ENCODE assay signal across 25 cellular contexts in the genomic region with DNA sequence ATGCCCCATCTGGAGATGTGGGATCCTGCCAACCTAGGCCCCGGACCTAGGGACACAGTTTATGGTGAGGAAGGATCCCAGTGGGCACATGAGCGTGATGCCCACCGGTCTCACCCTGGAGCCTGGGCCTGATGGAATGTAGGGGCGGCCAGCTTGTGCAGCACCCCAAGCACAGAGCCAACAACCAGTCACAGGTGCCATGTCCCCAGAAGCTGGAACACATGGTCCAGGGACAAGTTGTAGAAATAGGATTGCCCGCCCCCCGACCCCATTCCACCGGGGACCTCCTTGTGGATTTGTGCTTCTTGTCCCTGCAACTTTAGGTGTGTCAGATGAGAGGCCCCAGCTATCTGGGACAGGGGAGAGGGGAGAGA. TPM values are rescaled to one million over a fixed set of nuclear protein-coding genes. Genes with fewer than 3 reads are reported as not detected.
"Had no signal": no experiment of that assay in that cellular context is flagged by ENCODE, and none has a peak within 500 bp of the region (broad histone marks: within the 10 kb centered on the region; RNA-seq: fewer than 3 reads in every experiment).

No MANE protein-coding gene starts in this region.

- DNase-seq: activated B cell treated with CpG ODN at 0.5 μM for 24 hours; activated CD4-positive, alpha-beta memory T cell treated with anti-CD3 and anti-CD28 coated beads, Interleukin-2, amount 10 ng/mL, durations not matched to agents 7 days and 5 days; activated CD4-positive, alpha-beta T cell treated with anti-CD3 and anti-CD28 coated beads for 4 hours; activated CD8-positive, alpha-beta memory T cell treated with anti-CD3 and anti-CD28 coated beads, Interleukin-2, amount 10 ng/mL, durations not matched to agents 7 days and 5 days; activated naive CD4-positive, alpha-beta T cell treated with Interleukin-2 at 50 U/mL for 16 hours; aorta; colonic mucosa; heart left ventricle; kidney glomerular epithelial cell; left ventricle myocardium inferior; mammary epithelial cell; naive thymus-derived CD8-positive, alpha-beta T cell; nucleus accumbens; retina; stimulated activated CD4-positive, alpha-beta T cell treated with anti-CD3 and anti-CD28 coated beads, Interleukin-12 subunit alpha, Interleukin-12 subunit beta, amount 100 ng/mL, for 4 hours; stimulated activated CD4-positive, alpha-beta T cell treated with anti-CD3 and anti-CD28 coated beads, Interleukin-1b, Interleukin-23, amount 100 ng/mL, for 48 hours; stimulated activated CD8-positive, alpha-beta memory T cell treated with anti-CD3 and anti-CD28 coated beads, Interleukin-4, amount 100 ng/mL, for 48 hours; stimulated activated naive CD8-positive, alpha-beta T cell treated with anti-CD3 and anti-CD28 coated beads, Interleukin-15, Interleukin-2, amounts not matched to agents 100 U/mL and 50 U/mL, for 24 hours; T-cell; T-helper 9 cell had no signal

- H3K36me3 Mint-ChIP-seq: T-cell had no signal

- H3K4me3 ChIP-seq: colonic mucosa, heart left ventricle, left ventricle myocardium inferior, tibial nerve had no signal

- H3K27me3 ChIP-seq: tibial nerve had no signal

- H3K4me1 ChIP-seq: colonic mucosa had no signal

- ATAC-seq: activated CD8-positive, alpha-beta memory T cell treated with anti-CD3 and anti-CD28 coated beads, Interleukin-2, amount 10 ng/mL, durations not matched to agents 7 days and 5 days; heart left ventricle; naive thymus-derived CD8-positive, alpha-beta T cell; stimulated activated naive CD8-positive, alpha-beta T cell treated with anti-CD3 and anti-CD28 coated beads, Interleukin-15, Interleukin-2, amounts not matched to agents 100 U/mL and 50 U/mL, for 24 hours; T-cell had no signal

- H3K27ac Mint-ChIP-seq: activated B cell treated with CpG ODN at 0.5 μM for 24 hours; activated CD4-positive, alpha-beta memory T cell treated with anti-CD3 and anti-CD28 coated beads, Interleukin-2, amount 10 ng/mL, durations not matched to agents 7 days and 5 days; activated CD8-positive, alpha-beta memory T cell treated with anti-CD3 and anti-CD28 coated beads, Interleukin-2, amount 10 ng/mL, durations not matched to agents 7 days and 5 days; activated T-helper 2 cell treated with anti-CD3 and anti-CD28 coated beads, Interferon-gamma antibody, Interleukin-2, Interleukin-4, amounts not matched to agents 10 μg/mL and 5 μg/mL and 100 μg/mL, durations not matched to agents 14 hours and 24 hours and 36 hours; T-cell had no signal

- H3K27ac ChIP-seq: colonic mucosa had no signal

- H3K9me3 ChIP-seq: colonic mucosa, heart left ventricle, tibial nerve had no signal

- H3K9me3 Mint-ChIP-seq: central memory CD8-positive, alpha-beta T cell; T-cell had no signal

- H3K4me3 Mint-ChIP-seq: activated B cell treated with CpG ODN at 0.5 μM for 24 hours; activated CD4-positive, alpha-beta memory T cell treated with anti-CD3 and anti-CD28 coated beads, Interleukin-2, amount 10 ng/mL, durations not matched to agents 7 days and 5 days; activated CD8-positive, alpha-beta memory T cell treated with anti-CD3 and anti-CD28 coated beads, Interleukin-2, amount 10 ng/mL, durations not matched to agents 7 days and 5 days; central memory CD8-positive, alpha-beta T cell; T-cell had no signal

- H3K36me3 ChIP-seq: colonic mucosa, heart left ventricle, left ventricle myocardium inferior, tibial nerve had no signal

RNA-seq across cellular contexts. Expression of gene C9orf50, which starts 48.9 kb away (rescaled TPM):
- total RNA-seq: activated B cell treated with CpG ODN at 0.5 μM for 24 hours; activated CD4-positive, alpha-beta memory T cell treated with anti-CD3 and anti-CD28 coated beads, Interleukin-2, amount 10 ng/mL, durations not matched to agents 7 days and 5 days; activated CD8-positive, alpha-beta memory T cell treated with anti-CD3 and anti-CD28 coated beads, Interleukin-2, amount 10 ng/mL, durations not matched to agents 7 days and 5 days; activated T-helper 2 cell treated with anti-CD3 and anti-CD28 coated beads, Interferon-gamma antibody, Interleukin-2, Interleukin-4, amounts not matched to agents 10 μg/mL and 5 μg/mL and 100 μg/mL, durations not matched to agents 14 hours and 24 hours and 36 hours; colonic mucosa; frontal cortex; heart left ventricle; left ventricle myocardium inferior; mammary epithelial cell; naive thymus-derived CD8-positive, alpha-beta T cell; posterior vena cava; T-cell had no signal
- polyA plus RNA-seq: heart left ventricle; mammary epithelial cell; naive thymus-derived CD8-positive, alpha-beta T cell had no signal
